ENCODE assay signal across 13 cellular contexts in the genomic region with DNA sequence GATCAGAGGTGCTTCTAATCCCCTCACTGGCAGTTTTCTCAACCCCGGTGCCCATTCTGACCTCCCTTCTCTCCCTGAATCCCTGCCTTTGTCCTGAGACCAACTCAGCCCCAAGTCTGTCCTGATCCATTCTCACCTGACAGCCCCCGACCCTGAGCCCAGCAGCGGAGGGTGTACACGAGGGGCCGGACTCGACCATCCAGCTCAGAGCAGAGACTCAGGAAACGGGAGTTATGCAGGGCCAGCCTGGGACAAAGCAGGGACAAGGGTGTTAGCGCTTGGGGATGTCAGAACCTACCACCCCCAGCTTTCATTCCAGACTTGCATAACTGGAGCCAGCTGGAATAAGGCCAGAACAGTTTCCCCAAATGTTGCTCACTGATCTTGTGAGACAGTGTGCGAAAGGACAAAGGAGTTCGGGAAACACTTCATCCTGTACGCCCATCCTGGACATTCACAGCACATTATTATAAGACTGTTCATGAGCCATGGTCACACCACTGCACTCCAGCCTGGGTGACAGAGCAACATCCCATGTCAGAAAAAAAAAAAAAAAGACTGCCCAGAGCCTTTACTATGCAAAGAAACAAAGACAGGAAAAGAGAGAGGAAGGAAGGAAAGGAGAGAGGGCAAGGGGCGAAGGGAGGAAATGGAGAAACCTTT. TPM values are rescaled to one million over a fixed set of nuclear protein-coding genes. Genes with fewer than 3 reads are reported as not detected.
DNase-seq lines count a peak whose midpoint lies in the region; ATAC-seq and TF ChIP-seq lines count a peak whose summit lies in the region.
"Had no signal": no experiment of that assay in that cellular context is flagged by ENCODE, and none has a peak within 500 bp of the region (broad histone marks: within the 10 kb centered on the region; RNA-seq: fewer than 3 reads in every experiment).

No MANE protein-coding gene starts in this region.

- intact Hi-C loops in adrenal gland (cut with DNase I) (no loop called here), left lung (cut with DNase I) (no loop called here), gastrocnemius medialis (cut with DNase I; ENCODE audit: low total_unique reads) (no loop called here)

- ATAC-seq in left lung: no peak
- ATAC-seq in gastrocnemius medialis: peak in 1 of 2 donors; percentile 6
- no peak for ATAC-seq in GM19023 (IDR thresholded peaks at IDR 0.05; ENCODE audit: unreplicated experiment)
- ATAC-seq: activated naive CD8-positive, alpha-beta T cell treated with anti-CD3 and anti-CD28 coated beads, Interleukin-2, amount 50 U/mL, for 24 hours had no signal

- in situ Hi-C loops in gastrocnemius medialis (cut with MboI; ENCODE audit: low sequenced_read_pairs in 4 of 4): no loop called here

- H3K27me3 ChIP-seq in adrenal gland: no peaks in the 10 kb centered on the region
- no peaks in the 10 kb centered on the region for H3K27me3 ChIP-seq in left lung
- H3K27me3 ChIP-seq in gastrocnemius medialis: no peaks in the 10 kb centered on the region

- H3K27ac ChIP-seq in adrenal gland (peak overlapping the region in 3 of 5 donors; percentile 1 to 98 (median 92)), left lung (peak overlapping the region; percentile 69 to 88), gastrocnemius medialis (peak overlapping the region; percentile 56 to 93 (median 90))

- H3K4me3 ChIP-seq in adrenal gland (no peak overlapping the region), left lung (no peak overlapping the region), gastrocnemius medialis (no peak overlapping the region)

- TF ChIP-seq POLR2A in adrenal gland (IDR thresholded peaks at IDR 0.05): peak in 1 of 2 donors; percentile 21
- TF ChIP-seq POLR2A in gastrocnemius medialis (IDR thresholded peaks at IDR 0.05): peak; percentile 18 to 36

- TF ChIP-seq CTCF in adrenal gland (IDR thresholded peaks at IDR 0.05) (no peak), left lung (IDR thresholded peaks at IDR 0.05) (no peak), gastrocnemius medialis (IDR thresholded peaks at IDR 0.05 in 4 of 5, conservative IDR thresholded peaks at IDR 0.05 in 1 of 5) (no peak)

- H3K4me1 ChIP-seq in adrenal gland (replicated peaks in 1 of 2): peaks cover 13 to 33% of the 10 kb centered on the region in 2 donors
- H3K4me1 ChIP-seq in left lung: peaks cover 11 to 43% of the 10 kb centered on the region in 2 donors
- peaks cover 29 to 39% of the 10 kb centered on the region in 2 donors for H3K4me1 ChIP-seq in gastrocnemius medialis

- H3K36me3 ChIP-seq in adrenal gland (replicated peaks in 1 of 2) (peaks cover 0 to 52% of the 10 kb centered on the region in 2 donors), left lung (peaks cover under 1 to 64% of the 10 kb centered on the region in 2 donors), gastrocnemius medialis (peaks cover 0 to 32% of the 10 kb centered on the region in 2 donors)

- DNase-seq in CD1c-positive myeloid dendritic cell (ENCODE audit: extremely low spot score) (peak; percentile 51), adrenal gland (peak in 3 of 7 donors; percentile 61 to 80 (median 65)), left lung (no peak), gastrocnemius medialis (no peak), HCEC 1CT (no peak), Kasumi-1 (lab: John Stamatoyannopoulos, UW) (no peak), GM03348 (ENCODE audit: low spot score) (no peak)
- DNase-seq: activated naive CD8-positive, alpha-beta T cell treated with anti-CD3 and anti-CD28 coated beads, Interleukin-2, amount 50 U/mL, for 24 hours; CD4-positive, alpha-beta memory T cell; GF-D8; NCI-H2107; small intestine had no signal

- H3K9me3 ChIP-seq in adrenal gland (replicated peaks in 1 of 3) (no peaks in the 10 kb centered on the region), left lung (no peaks in the 10 kb centered on the region), gastrocnemius medialis (no peaks in the 10 kb centered on the region)

- 60 to 83% (median 74%) methylated on average over 12 of the region's 12 CpGs for WGBS in adrenal gland, 4 donors

RNA-seq across cellular contexts. Expression of a gene that starts 3.5 kb away (rescaled TPM):
- total RNA-seq in adrenal gland (1,000 to 10,000 TPM in 6 of 8 donors, 100 to 1,000 TPM in 2; 943 to 1,585 (median 1,183) TPM), left lung (1,000 to 10,000 TPM in 1 of 2 donors, 100 to 1,000 TPM in 1; 973 to 1,076 TPM), gastrocnemius medialis (1,000 to 10,000 TPM; 1,797 to 2,946 (median 1,897) TPM)
- 1,000 to 10,000 TPM in 1 of 3 donors, 100 to 1,000 TPM in 2; 646 to 1,257 (median 934) TPM for polyA plus RNA-seq in adrenal gland

RNA-seq across cellular contexts. Expression of a gene that starts 14.1 kb away (rescaled TPM):
- total RNA-seq in adrenal gland (10 to 100 TPM in 7 of 8 donors, 1 to 10 TPM in 1; 7.0 to 32.4 (median 15.5) TPM), left lung (10 to 100 TPM; 12.6 to 19.8 TPM), gastrocnemius medialis (10 to 100 TPM in 3 of 4 donors, 1 to 10 TPM in 1; 7.8 to 15.7 (median 11.7) TPM)
- 10 to 100 TPM in 2 of 3 donors, 1 to 10 TPM in 1; 9.4 to 67.6 (median 34.0) TPM for polyA plus RNA-seq in adrenal gland

RNA-seq across cellular contexts. Expression of a gene that starts 24.5 kb away (rescaled TPM):
- total RNA-seq in adrenal gland (10 to 100 TPM; 66.9 to 97.3 (median 74.3) TPM), left lung (10 to 100 TPM; 67.1 to 86.0 TPM), gastrocnemius medialis (10 to 100 TPM; 28.0 to 47.1 (median 31.7) TPM)
- polyA plus RNA-seq in adrenal gland: 10 to 100 TPM; 66.5 to 82.4 (median 73.5) TPM

RNA-seq across cellular contexts. Expression of a gene that starts 30.6 kb away (rescaled TPM):
- 100 to 1,000 TPM; 121 to 307 (median 204) TPM for total RNA-seq in adrenal gland
- 10 to 100 TPM; 32.0 to 35.4 (median 32.7) TPM for polyA plus RNA-seq in adrenal gland
- total RNA-seq in left lung: 100 to 1,000 TPM; 437 to 636 TPM
- total RNA-seq in gastrocnemius medialis: 1,000 to 10,000 TPM in 1 of 4 donors, 100 to 1,000 TPM in 3; 374 to 1,261 (median 571) TPM

RNA-seq across cellular contexts. Expression of a gene that starts 35.4 kb away (rescaled TPM):
- total RNA-seq in adrenal gland (10 to 100 TPM; 14.2 to 97.9 (median 36.3) TPM), left lung (10 to 100 TPM; 61.5 to 82.5 TPM), gastrocnemius medialis (1 to 10 TPM; 4.7 to 7.9 (median 7.0) TPM)
- polyA plus RNA-seq in adrenal gland: 100 to 1,000 TPM in 2 of 3 donors, 1 to 10 TPM in 1; 9.7 to 198 (median 139) TPM
